ENCODE assay signal across 34 cellular contexts in the genomic region with DNA sequence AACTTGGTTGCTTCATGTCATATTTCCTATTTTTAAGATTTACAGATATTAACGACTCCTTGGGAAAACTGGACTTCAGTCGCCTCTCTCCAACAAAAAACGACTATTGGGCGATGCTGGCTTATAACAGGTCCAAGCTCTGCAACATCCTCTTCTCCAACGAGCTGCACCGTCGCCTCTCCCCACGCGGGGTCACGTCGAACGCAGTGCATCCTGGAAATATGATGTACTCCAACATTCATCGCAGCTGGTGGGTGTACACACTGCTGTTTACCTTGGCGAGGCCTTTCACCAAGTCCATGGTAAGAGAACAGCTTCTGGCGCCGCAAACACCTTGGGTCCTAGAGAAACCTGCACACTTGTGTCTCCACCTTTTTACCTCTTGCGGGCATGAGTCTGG.
"Had no signal": no experiment of that assay in that cellular context is flagged by ENCODE, and none has a peak within 500 bp of the region (broad histone marks: within the 10 kb centered on the region; RNA-seq: fewer than 3 reads in every experiment).

No MANE protein-coding gene starts in this region.

- DNase-seq: activated B cell treated with CpG ODN at 0.5 μM for 24 hours; activated CD4-positive, alpha-beta memory T cell treated with anti-CD3 and anti-CD28 coated beads for 36 hours; activated CD4-positive, alpha-beta T cell treated with anti-CD3 and anti-CD28 coated beads for 4 hours; activated CD4-positive, alpha-beta T cell treated with anti-CD3 and anti-CD28 coated beads, Interleukin-2, amount 10 ng/mL, durations not matched to agents 24 days and 14 days; activated CD4-positive, alpha-beta T cell treated with anti-CD3 and anti-CD28 coated beads, Interleukin-2, amount 50 U/mL, for 1 hour; activated CD4-positive, alpha-beta T cell treated with anti-CD3 and anti-CD28 coated beads, Interleukin-2, amount 50 U/mL, for 4 hours; activated CD4-positive, CD25-positive, alpha-beta regulatory T cell treated with anti-CD3 and anti-CD28 coated beads, Interleukin-2, amount 50 U/mL, for 72 hours; activated CD8-positive, alpha-beta memory T cell treated with anti-CD3 and anti-CD28 coated beads, Interleukin-2, amount 50 U/mL, for 4 hours; activated CD8-positive, alpha-beta T cell treated with anti-CD3 and anti-CD28 coated beads for 36 hours; activated effector memory CD4-positive, alpha-beta T cell treated with anti-CD3 and anti-CD28 coated beads, Interleukin-2, amount 50 U/mL, for 16 hours; activated gamma-delta T cell treated with Interleukin-2 at 50 U/mL for 16 hours; activated naive CD4-positive, alpha-beta T cell; activated naive CD4-positive, alpha-beta T cell treated with anti-CD3 and anti-CD28 coated beads for 36 hours; activated naive CD4-positive, alpha-beta T cell treated with anti-CD3 and anti-CD28 coated beads, Interleukin-2, amount 50 U/mL, for 16 hours; activated naive CD8-positive, alpha-beta T cell treated with anti-CD3 and anti-CD28 coated beads for 36 hours; activated T-cell treated with anti-CD3 and anti-CD28 coated beads for 4 hours; activated T-cell treated with anti-CD3 and anti-CD28 coated beads, Interleukin-2, amount 50 U/mL, for 1 hour; activated T-cell treated with anti-CD3 and anti-CD28 coated beads, Interleukin-2, amount 50 U/mL, for 4 hours; activated T-cell treated with anti-CD3 and anti-CD28 coated beads, Interleukin-2, amount 50 U/mL, for 72 hours; adrenal gland; amniotic stem cell; aorta; body of pancreas; brain microvascular endothelial cell; central memory CD4-positive, alpha-beta T cell; T-helper 2 cell; T-helper 9 cell had no signal

- ATAC-seq: activated CD8-positive, alpha-beta T cell treated with anti-CD3 and anti-CD28 coated beads for 36 hours; activated naive CD4-positive, alpha-beta T cell treated with anti-CD3 and anti-CD28 coated beads, Interleukin-2, amount 50 U/mL, for 72 hours; activated T-cell treated with anti-CD3 and anti-CD28 coated beads, Interleukin-2, amount 50 U/mL, for 4 hours; activated T-cell treated with anti-CD3 and anti-CD28 coated beads, Interleukin-2, amount 50 U/mL, for 72 hours; activated T-helper 17 cell treated with anti-CD3 and anti-CD28 coated beads, Interleukin-2, amount 50 U/mL, for 72 hours; body of pancreas had no signal

- H3K27ac ChIP-seq: adrenal gland, body of pancreas, brain microvascular endothelial cell, breast epithelium, VCaP had no signal

- H3K9me3 ChIP-seq: adrenal gland, body of pancreas, breast epithelium had no signal

- H3K36me3 ChIP-seq: adrenal gland, brain microvascular endothelial cell, breast epithelium had no signal

- H3K4me1 ChIP-seq: adrenal gland, body of pancreas, breast epithelium had no signal

- H3K4me1 Mint-ChIP-seq: activated B cell treated with CpG ODN at 0.5 μM for 24 hours; activated CD4-positive, alpha-beta T cell treated with anti-CD3 and anti-CD28 coated beads, Interleukin-2, amount 10 ng/mL, durations not matched to agents 24 days and 14 days; activated naive CD8-positive, alpha-beta T cell treated with anti-CD3 and anti-CD28 coated beads for 36 hours had no signal

- H3K27me3 Mint-ChIP-seq: activated B cell treated with CpG ODN at 0.5 μM for 24 hours; activated CD4-positive, alpha-beta memory T cell treated with anti-CD3 and anti-CD28 coated beads for 36 hours; activated CD4-positive, alpha-beta T cell treated with anti-CD3 and anti-CD28 coated beads, Interleukin-2, amount 10 ng/mL, durations not matched to agents 24 days and 14 days; activated CD8-positive, alpha-beta T cell treated with anti-CD3 and anti-CD28 coated beads for 36 hours; activated naive CD8-positive, alpha-beta T cell treated with anti-CD3 and anti-CD28 coated beads for 36 hours; activated T-helper 17 cell treated with anti-CD3 and anti-CD28 coated beads, Interleukin-2, amount 50 U/mL, for 72 hours had no signal

- H3K4me3 Mint-ChIP-seq: activated B cell treated with CpG ODN at 0.5 μM for 24 hours; activated CD4-positive, alpha-beta memory T cell treated with anti-CD3 and anti-CD28 coated beads for 36 hours; activated CD4-positive, alpha-beta T cell treated with anti-CD3 and anti-CD28 coated beads, Interleukin-2, amount 10 ng/mL, durations not matched to agents 24 days and 14 days; activated CD8-positive, alpha-beta T cell treated with anti-CD3 and anti-CD28 coated beads for 36 hours; activated naive CD4-positive, alpha-beta T cell treated with anti-CD3 and anti-CD28 coated beads for 36 hours; activated naive CD8-positive, alpha-beta T cell treated with anti-CD3 and anti-CD28 coated beads for 36 hours; activated T-cell treated with anti-CD3 and anti-CD28 coated beads, Interleukin-2, amount 50 U/mL, for 4 hours; activated T-cell treated with anti-CD3 and anti-CD28 coated beads, Interleukin-2, amount 50 U/mL, for 72 hours; activated T-helper 1 cell treated with anti-CD3 and anti-CD28 coated beads, Interleukin-12 subunit alpha, Interleukin-12 subunit beta, Interleukin-2, Interleukin-4 antibody, amounts not matched to agents 30 ng/mL and 10 ng/mL and 1 ng/mL, durations not matched to agents 14 hours and 24 hours and 36 hours; activated T-helper 17 cell treated with anti-CD3 and anti-CD28 coated beads, Interleukin-2, amount 50 U/mL, for 72 hours; T-helper 1 cell treated with Interleukin-12 subunit alpha and Interleukin-12 subunit beta and Interleukin-4 antibody, amounts not matched to agents 30 μg/mL and 1 μg/mL, for 36 hours; T-helper 2 cell treated with Interferon-gamma antibody and Interleukin-4, amounts not matched to agents 5 μg/mL and 100 μg/mL, for 36 hours had no signal

- H3K27me3 ChIP-seq: adrenal gland, body of pancreas, brain microvascular endothelial cell, breast epithelium had no signal

- H3K27ac Mint-ChIP-seq: activated B cell treated with CpG ODN at 0.5 μM for 24 hours; activated CD4-positive, alpha-beta memory T cell treated with anti-CD3 and anti-CD28 coated beads for 36 hours; activated CD4-positive, alpha-beta T cell treated with anti-CD3 and anti-CD28 coated beads, Interleukin-2, amount 10 ng/mL, durations not matched to agents 24 days and 14 days; activated CD8-positive, alpha-beta T cell treated with anti-CD3 and anti-CD28 coated beads for 36 hours; activated naive CD4-positive, alpha-beta T cell treated with anti-CD3 and anti-CD28 coated beads for 36 hours; activated naive CD4-positive, alpha-beta T cell treated with anti-CD3 and anti-CD28 coated beads, Interleukin-2, amount 50 U/mL, for 72 hours; activated naive CD8-positive, alpha-beta T cell treated with anti-CD3 and anti-CD28 coated beads for 36 hours; activated T-cell treated with anti-CD3 and anti-CD28 coated beads, Interleukin-2, amount 50 U/mL, for 72 hours; activated T-helper 1 cell treated with anti-CD3 and anti-CD28 coated beads, Interleukin-12 subunit alpha, Interleukin-12 subunit beta, Interleukin-2, Interleukin-4 antibody, amounts not matched to agents 30 ng/mL and 10 ng/mL and 1 ng/mL, durations not matched to agents 14 hours and 24 hours and 36 hours; activated T-helper 17 cell treated with anti-CD3 and anti-CD28 coated beads, Interleukin-2, amount 50 U/mL, for 72 hours; T-helper 1 cell treated with Interleukin-12 subunit alpha and Interleukin-12 subunit beta and Interleukin-4 antibody, amounts not matched to agents 30 μg/mL and 1 μg/mL, for 36 hours; T-helper 2 cell treated with Interferon-gamma antibody and Interleukin-4, amounts not matched to agents 5 μg/mL and 100 μg/mL, for 36 hours had no signal

- H3K4me3 ChIP-seq: adrenal gland, body of pancreas, breast epithelium had no signal

- H3K9me3 Mint-ChIP-seq: activated B cell treated with CpG ODN at 0.5 μM for 24 hours; activated CD4-positive, alpha-beta memory T cell treated with anti-CD3 and anti-CD28 coated beads for 36 hours; activated naive CD4-positive, alpha-beta T cell treated with anti-CD3 and anti-CD28 coated beads for 36 hours; activated T-helper 1 cell treated with anti-CD3 and anti-CD28 coated beads, Interleukin-12 subunit alpha, Interleukin-12 subunit beta, Interleukin-2, Interleukin-4 antibody, amounts not matched to agents 30 ng/mL and 10 ng/mL and 1 ng/mL, durations not matched to agents 14 hours and 24 hours and 36 hours; T-helper 1 cell treated with Interleukin-12 subunit alpha and Interleukin-12 subunit beta and Interleukin-4 antibody, amounts not matched to agents 30 μg/mL and 1 μg/mL, for 36 hours; T-helper 2 cell treated with Interferon-gamma antibody and Interleukin-4, amounts not matched to agents 5 μg/mL and 100 μg/mL, for 36 hours had no signal
